Comparison of ENCODE assay signal across 28 cellular contexts in the genomic region with DNA sequence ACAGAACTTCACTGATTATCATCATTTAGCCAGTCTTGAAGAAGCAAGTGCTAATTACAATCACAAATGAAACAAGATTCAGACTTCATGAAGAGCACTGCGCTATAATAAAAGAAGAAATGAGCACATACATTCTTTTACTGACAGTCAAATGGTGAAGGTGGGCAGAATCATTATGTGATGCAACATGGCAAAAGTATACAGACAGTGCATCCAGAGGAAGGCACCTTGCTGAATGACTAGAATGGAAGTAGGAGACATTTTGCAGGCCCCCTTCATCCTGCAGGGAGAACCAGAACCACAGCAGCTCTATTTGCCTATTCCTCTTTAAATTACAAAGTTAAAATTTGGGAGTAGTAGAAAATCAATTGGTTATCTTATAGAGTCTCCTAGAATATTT. TPM values are rescaled to one million over a fixed set of nuclear protein-coding genes. Genes with fewer than 3 reads are reported as not detected.
DNase-seq lines count a peak whose midpoint lies in the region; FAIRE-seq and TF ChIP-seq lines count a peak whose summit lies in the region.
"Had no signal": no experiment of that assay in that cellular context is flagged by ENCODE, and none has a peak within 500 bp of the region (broad histone marks: within the 10 kb centered on the region; RNA-seq: fewer than 3 reads in every experiment).

No MANE protein-coding gene starts in this region.

- no peak for DNase-seq in GM12892 (ENCODE audit: insufficient read length)
- no peak for DNase-seq in endodermal cell
- no peak for DNase-seq in cardiac septum (ENCODE audit: low spot score)
- DNase-seq in NOMO-1 treated with DMSO at 0.1 percent for 48 hours (lab: John Stamatoyannopoulos, UW; ENCODE audit: unreplicated experiment), result no peak
- DNase-seq in effector CD8-positive, alpha-beta T cell (lab: John Stamatoyannopoulos, UW), result no peak
- DNase-seq: 8988T; ACHN; BE2C; C1 segment of cervical spinal cord; CD4-positive, alpha-beta memory T cell; CD4-positive, CD25-positive, alpha-beta regulatory T cell; CD8-positive, alpha-beta memory T cell; COR-L47; DMS 273 treated with DMSO at 0.1 percent for 48 hours; DMS153; DMS53; DMS79; DND-41; EL; GDM1 had no signal

- WGBS in endodermal cell (ENCODE audit: insufficient coverage in 1 of 2, insufficient read length in 1 of 2), 2 experiments, result 100% methylated on average over 1 of the region's 1 CpG

- no peak overlapping the region for H3K4me3 Mint-ChIP-seq in endodermal cell
- H3K4me3 Mint-ChIP-seq: CD14-positive monocyte; CD4-positive, alpha-beta memory T cell; CD4-positive, CD25-positive, alpha-beta regulatory T cell; CD8-positive, alpha-beta memory T cell had no signal

- no peaks in the 10 kb centered on the region for H3K4me1 ChIP-seq in endodermal cell (ENCODE audit: control insufficient read depth, insufficient read depth, low read length)
- H3K4me1 ChIP-seq: BE2C, BLaER1 had no signal

- peaks cover 9% of the 10 kb centered on the region for H3K4me1 Mint-ChIP-seq in endodermal cell
- H3K4me1 Mint-ChIP-seq: CD4-positive, alpha-beta memory T cell; CD8-positive, alpha-beta memory T cell had no signal

- intact Hi-C loops in cardiac septum (cut with DNase I), result no loop called here

- no peak for TF ChIP-seq CTCF in endodermal cell (conservative IDR thresholded peaks at IDR 0.05)

- no peaks in the 10 kb centered on the region for H3K27me3 ChIP-seq in endodermal cell (ENCODE audit: control insufficient read depth, insufficient read depth, low read length, poor library complexity, severe bottlenecking)
- H3K27me3 ChIP-seq: BE2C, BLaER1 had no signal

- H3K9me3 Mint-ChIP-seq in endodermal cell, result peaks cover 44% of the 10 kb centered on the region
- H3K9me3 Mint-ChIP-seq: CD8-positive, alpha-beta memory T cell had no signal

- peaks cover 71% of the 10 kb centered on the region for H3K36me3 Mint-ChIP-seq in endodermal cell (ENCODE audit: low read depth)

- H3K9me3 ChIP-seq in endodermal cell (ENCODE audit: control insufficient read depth, low read length), result peaks cover 60% of the 10 kb centered on the region
- H3K9me3 ChIP-seq: BE2C had no signal

- H3K27ac Mint-ChIP-seq in endodermal cell, result no peak overlapping the region
- H3K27ac Mint-ChIP-seq: CD4-positive, alpha-beta memory T cell; CD4-positive, CD25-positive, alpha-beta regulatory T cell; CD8-positive, alpha-beta memory T cell had no signal

- no peak overlapping the region for H3K27ac ChIP-seq in endodermal cell (ENCODE audit: low read depth, low read length)
- H3K27ac ChIP-seq: BLaER1 had no signal

- no peaks in the 10 kb centered on the region for H3K27me3 Mint-ChIP-seq in endodermal cell (ENCODE audit: insufficient read depth)
- H3K27me3 Mint-ChIP-seq: CD4-positive, alpha-beta memory T cell; CD4-positive, CD25-positive, alpha-beta regulatory T cell; CD8-positive, alpha-beta memory T cell had no signal

- peak overlapping the region; percentile 13 for H3K4me3 ChIP-seq in endodermal cell (ENCODE audit: low read length)
- H3K4me3 ChIP-seq: BLaER1 had no signal

- H3K9ac ChIP-seq in endodermal cell (ENCODE audit: extremely low read depth, low read length, poor library complexity, severe bottlenecking), result no peak overlapping the region
- H3K9ac ChIP-seq: BLaER1 had no signal

- peak; percentile 57; the same call in 1 of the 2 replicates for TF ChIP-seq POLR2A in GM12892 (IDR thresholded peaks at IDR 0.05; ENCODE audit: low read depth, low read length)
- TF ChIP-seq POLR2A in GM18951 (IDR thresholded peaks at IDR 0.05; ENCODE audit: extremely low read depth, insufficient read depth, insufficient read length), result peak; percentile 31

- peak; percentile 64 for FAIRE-seq in GM12892 (lab: Jason Lieb, UNC)
- FAIRE-seq: A204.1, GM19239 had no signal

- in situ Hi-C loops in GM18951 (cut with MboI; ENCODE audit: low sequenced_read_pairs, unreplicated experiment), result no loop called here

- H3K36me3 ChIP-seq in endodermal cell (ENCODE audit: control insufficient read depth, insufficient read depth, low read length), result peaks cover 68% of the 10 kb centered on the region
- H3K36me3 ChIP-seq: BE2C had no signal

RNA-seq across cellular contexts. Expression of gene CC2D2B, which starts 31.0 kb away (rescaled TPM):
- polyA plus RNA-seq in GM12892 (2012; ENCODE audit: missing spikeins), result 2.1 TPM
- 1 to 10 TPM in 1 of 2 donors, under 1 TPM in 1; 0.33 to 1.4 TPM for total RNA-seq in endodermal cell
- polyA plus RNA-seq in endodermal cell (2013, experiment 1 of 2), result 0.21 TPM
- polyA plus RNA-seq in endodermal cell (2013, experiment 2 of 2), result not detected
- total RNA-seq in cardiac septum, result 1.5 TPM
- total RNA-seq: A673; CD8-positive, alpha-beta memory T cell; G401 had no signal
- polyA plus RNA-seq: AG04450; CD8-positive, alpha-beta memory T cell had no signal
